Comparison of ENCODE assay signal across 10 cellular contexts in the genomic region with DNA sequence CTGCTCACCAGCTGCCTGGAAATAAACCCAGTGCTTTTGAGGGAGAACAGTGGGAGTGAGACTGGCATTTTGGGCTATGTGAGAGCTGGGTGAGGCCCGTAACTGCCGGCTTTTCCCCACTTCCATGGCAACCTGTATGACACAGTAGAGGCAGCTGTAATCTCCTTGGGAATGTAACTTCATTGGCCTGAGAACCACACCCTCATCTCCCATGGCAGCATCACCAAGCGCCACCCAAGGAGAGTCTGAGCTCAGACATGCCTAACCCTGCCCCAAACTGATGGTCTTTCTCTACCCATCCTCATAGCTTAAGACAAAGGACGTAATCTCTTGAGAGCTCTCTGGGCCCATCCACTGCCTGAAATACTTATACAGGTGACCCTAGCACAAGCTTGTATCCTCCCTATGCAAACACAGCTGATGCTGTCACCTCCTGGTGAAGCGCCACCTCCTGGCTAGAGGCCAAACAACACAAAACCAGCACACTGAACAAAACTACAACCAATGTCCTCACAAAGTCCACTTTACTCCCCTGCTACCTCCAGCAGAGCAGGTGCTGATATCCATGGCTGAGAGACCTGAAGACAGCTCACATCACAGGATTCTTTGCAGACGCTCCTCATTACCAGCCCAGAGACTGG.
DNase-seq lines count a peak whose midpoint lies in the region; ATAC-seq and TF ChIP-seq lines count a peak whose summit lies in the region.
"Had no signal": no experiment of that assay in that cellular context is flagged by ENCODE, and none has a peak within 500 bp of the region (broad histone marks: within the 10 kb centered on the region; RNA-seq: fewer than 3 reads in every experiment).

No MANE protein-coding gene starts in this region.

- H3K4me2 ChIP-seq in SK-N-SH, result no peak overlapping the region

- POLR2A ChIA-PET in SK-N-SH (lab: Yijun Ruan, JAX), result no interaction called here

- TF ChIP-seq EP300 in SK-N-SH (IDR thresholded peaks at IDR 0.05; ENCODE audit: borderline replicate concordance in 1 of 2, low read depth in 1 of 2, low read length in 1 of 2), result no peak

- H3K4me3 ChIP-seq in GM12864 (ENCODE audit: low read depth, low read length) (no peak overlapping the region), SK-N-SH (ENCODE audit: low read depth in 2 of 2, low read length in 1 of 2) (no peak overlapping the region)
- no peak overlapping the region for H3K4me3 ChIP-seq in effector memory CD4-positive, alpha-beta T cell (ENCODE audit: insufficient read depth, low read depth, low read length, poor library complexity, severe bottlenecking)

- H3K27ac ChIP-seq in SK-N-SH (ENCODE audit: low read depth in 2 of 2, low read length in 1 of 2), result no peak overlapping the region
- H3K27ac ChIP-seq in effector memory CD4-positive, alpha-beta T cell (ENCODE audit: insufficient read depth, low read length, poor library complexity, severe bottlenecking), result no peak overlapping the region

- H3K4me1 ChIP-seq in SK-N-SH (ENCODE audit: control insufficient read depth in 1 of 2, insufficient read depth in 2 of 2, low read depth in 1 of 2, low read length in 1 of 2), result no peaks in the 10 kb centered on the region
- no peaks in the 10 kb centered on the region for H3K4me1 ChIP-seq in effector memory CD4-positive, alpha-beta T cell (ENCODE audit: control insufficient read depth, insufficient read depth, low read length, poor library complexity, severe bottlenecking)

- TF ChIP-seq CTCF in GM12864 (IDR thresholded peaks at IDR 0.05; ENCODE audit: low read depth, low read length, missing control alignments) (peak; percentile 32), SK-N-SH (IDR thresholded peaks at IDR 0.05) (peak; percentile 43)

- no peaks in the 10 kb centered on the region for H3K79me2 ChIP-seq in SK-N-SH (ENCODE audit: insufficient read depth)

- no peak overlapping the region for H3K9ac ChIP-seq in SK-N-SH

- ATAC-seq in HG03045 (IDR thresholded peaks at IDR 0.05; ENCODE audit: unreplicated experiment) (no peak), GM21367 (IDR thresholded peaks at IDR 0.05; ENCODE audit: unreplicated experiment) (no peak)

- no peaks in the 10 kb centered on the region for H4K20me1 ChIP-seq in SK-N-SH (ENCODE audit: insufficient read depth)

- CTCF ChIA-PET in SK-N-SH (lab: Yijun Ruan, JAX), result interaction anchor here (0.7 to 3.5 kb wide), 16 partner anchors 10 to 1267 kb away, joined by 3 to 18 read pairs (median 4); no protein-coding TSS in a partner anchor

- H3K9me3 ChIP-seq in SK-N-SH, result no peaks in the 10 kb centered on the region
- H3K9me3 ChIP-seq in effector memory CD4-positive, alpha-beta T cell (ENCODE audit: control insufficient read depth, low read length), result peaks cover 4% of the 10 kb centered on the region

- H3K9me2 ChIP-seq in SK-N-SH, result no peaks in the 10 kb centered on the region

- DNase-seq in GM12864 (ENCODE audit: low read depth) (no peak), HuH-7 (ENCODE audit: low spot score) (peak; percentile 20), SK-N-SH (peak; percentile 27), kidney tubule cell (ENCODE audit: low spot score) (peak; percentile 8), Ammon's horn (ENCODE audit: low spot score) (no peak)
- DNase-seq in effector memory CD4-positive, alpha-beta T cell, result no peak
- DNase-seq: NCI-H1694 treated with DMSO at 0.1 percent for 48 hours; stimulated activated CD4-positive, alpha-beta T cell treated with anti-CD3 and anti-CD28 coated beads, Interleukin-4, amount 100 ng/mL, for 24 hours had no signal

- no peaks in the 10 kb centered on the region for H3K36me3 ChIP-seq in SK-N-SH (replicated peaks in 1 of 2; ENCODE audit: control insufficient read depth in 1 of 2, insufficient read depth in 2 of 2, low read length in 1 of 2)
- no peaks in the 10 kb centered on the region for H3K36me3 ChIP-seq in effector memory CD4-positive, alpha-beta T cell (ENCODE audit: control insufficient read depth, insufficient read depth, low read length)

- H3K27me3 ChIP-seq in SK-N-SH (ENCODE audit: insufficient read depth), result no peaks in the 10 kb centered on the region
- H3K27me3 ChIP-seq in effector memory CD4-positive, alpha-beta T cell (replicated peaks; ENCODE audit: control insufficient read depth, insufficient read depth, low read length, poor library complexity, severe bottlenecking), result no peaks in the 10 kb centered on the region

- peak; percentile 51 for TF ChIP-seq RAD21 in SK-N-SH (IDR thresholded peaks at IDR 0.05; ENCODE audit: low read length)

- WGBS in SK-N-SH (ENCODE audit: low lambda C conversion rate), result 78% methylated on average over 6 of the region's 6 CpGs

- H2AFZ ChIP-seq in SK-N-SH (ENCODE audit: low read depth), result no peak overlapping the region

- H3F3A ChIP-seq in SK-N-SH (replicated peaks; ENCODE audit: insufficient read depth), result no peaks in the 10 kb centered on the region

TF ChIP-seq in SK-N-SH, 30 proteins besides CTCF, POLR2A, EP300 and RAD21:
- no peak for TF ChIP-seq IRF3 (IDR thresholded peaks at IDR 0.05; ENCODE audit: low read depth, low read length)
- no peak for TF ChIP-seq TEAD4 (IDR thresholded peaks at IDR 0.05; ENCODE audit: borderline replicate concordance, insufficient read depth)
- TF ChIP-seq SMC3 (IDR thresholded peaks at IDR 0.05; ENCODE audit: low read depth, low read length), result peak; percentile 44; the same call in 1 of the 2 replicates
- TF ChIP-seq REST (IDR thresholded peaks at IDR 0.05; ENCODE audit: low read depth, low read length), result no peak
- no peak for TF ChIP-seq GABPA (IDR thresholded peaks at IDR 0.05; ENCODE audit: low read depth)

Comparison
In these comparisons a context has a peak if more than half of its experiments do, and no peak if none do; other contexts are left out.
1. DNase-seq: peak in HuH-7 (single experiment), SK-N-SH (single experiment) and kidney tubule cell (single experiment); none in GM12864 (single experiment), Ammon's horn (single experiment) and effector memory CD4-positive, alpha-beta T cell (0 of 3).